9 cellular contexts compared by ENCODE assay signal in genomic region chr3:52877085-52877484, GRCh38. TPM values are rescaled to one million over a fixed set of nuclear protein-coding genes. Genes with fewer than 3 reads are reported as not detected.
"Had no signal": no experiment of that assay in that cellular context is flagged by ENCODE, and none has a peak within 500 bp of the region (broad histone marks: within the 10 kb centered on the region; RNA-seq: fewer than 3 reads in every experiment).

No MANE protein-coding gene starts in this region.

- H3K27ac ChIP-seq: GM23248, HL-60 had no signal

- H3K4me3 Mint-ChIP-seq: H9 had no signal

- ATAC-seq: K562 had no signal

- H3K4me3 ChIP-seq: GM23248, K562 had no signal

- DNase-seq: GM23248, GOT3, H9, HCEC 1CT, IMR-90, KG1 had no signal

- H3K9me3 Mint-ChIP-seq: H9 had no signal

RNA-seq across cellular contexts. Expression of gene MUSTN1, which starts 42.3 kb away (rescaled TPM):
- total RNA-seq: GM23248, HT1080, IMR-90 had no signal
- polyA plus RNA-seq: GM23248, IMR-90 had no signal

RNA-seq across cellular contexts. Expression of gene ITIH4, which starts 46.6 kb away (rescaled TPM):
- total RNA-seq: HT1080 had no signal
- polyA plus RNA-seq: GM23248 had no signal
